ENCODE assay signal across 1 cellular context in genomic region chr16:30761928-30762902, GRCh38.
A peak's percentile ranks its signal among the peaks of the same experiment; 100 is the strongest.
TF ChIP-seq lines count a peak whose summit lies in the region.

Gene CFAP119 (minus strand): TSS chr16:30762062. CDS start chr16:30761748, 314 bp downstream.
Gene RNF40 (plus strand): TSS chr16:30762322. CDS start chr16:30762546, 224 bp downstream.

TF ChIP-seq in K562, 482 proteins besides CTCF, POLR2A, EP300 and RAD21 (continued from another document and continues in another):
- TF ChIP-seq, protein P1, sequence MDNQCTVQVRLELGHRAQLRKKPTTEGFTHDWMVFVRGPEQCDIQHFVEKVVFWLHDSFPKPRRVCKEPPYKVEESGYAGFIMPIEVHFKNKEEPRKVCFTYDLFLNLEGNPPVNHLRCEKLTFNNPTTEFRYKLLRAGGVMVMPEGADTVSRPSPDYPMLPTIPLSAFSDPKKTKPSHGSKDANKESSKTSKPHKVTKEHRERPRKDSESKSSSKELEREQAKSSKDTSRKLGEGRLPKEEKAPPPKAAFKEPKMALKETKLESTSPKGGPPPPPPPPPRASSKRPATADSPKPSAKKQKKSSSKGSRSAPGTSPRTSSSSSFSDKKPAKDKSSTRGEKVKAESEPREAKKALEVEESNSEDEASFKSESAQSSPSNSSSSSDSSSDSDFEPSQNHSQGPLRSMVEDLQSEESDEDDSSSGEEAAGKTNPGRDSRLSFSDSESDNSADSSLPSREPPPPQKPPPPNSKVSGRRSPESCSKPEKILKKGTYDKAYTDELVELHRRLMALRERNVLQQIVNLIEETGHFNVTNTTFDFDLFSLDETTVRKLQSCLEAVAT (IDR thresholded peaks at IDR 0.05): no peak
- no peak for TF ChIP-seq TEAD4 (IDR thresholded peaks at IDR 0.05; ENCODE audit: low read length)
- no peak for TF ChIP-seq TEAD4 (CRISPR knock-in tag; IDR thresholded peaks at IDR 0.05; ENCODE audit: borderline replicate concordance)
- no peak for TF ChIP-seq ZNF586 (CRISPR knock-in tag; conservative IDR thresholded peaks at IDR 0.05)
- no peak for TF ChIP-seq SMAD2 (IDR thresholded peaks at IDR 0.05; ENCODE audit: low read depth, low read length)
- TF ChIP-seq DLX4 (CRISPR knock-in tag; IDR thresholded peaks at IDR 0.05): no peak
- TF ChIP-seq NFIX (CRISPR knock-in tag; IDR thresholded peaks at IDR 0.05; ENCODE audit: low read depth): no peak
- TF ChIP-seq PPARD (CRISPR knock-in tag; IDR thresholded peaks at IDR 0.05): no peak
- no peak for TF ChIP-seq NR4A1 (CRISPR knock-in tag; IDR thresholded peaks at IDR 0.05)
- TF ChIP-seq NR4A1 (tag; IDR thresholded peaks at IDR 0.05): no peak
- no peak for TF ChIP-seq MCM5 (IDR thresholded peaks at IDR 0.05; ENCODE audit: low read depth)
- TF ChIP-seq PML (IDR thresholded peaks at IDR 0.05; ENCODE audit: low read length): peak; percentile 64; the same call in 1 of the 2 replicates
- TF ChIP-seq SREBF2 (CRISPR knock-in tag; IDR thresholded peaks at IDR 0.05): no peak
- peak; percentile 51 for TF ChIP-seq SP1 (CRISPR knock-in tag; IDR thresholded peaks at IDR 0.05)
- TF ChIP-seq NR2C2 (CRISPR knock-in tag; IDR thresholded peaks at IDR 0.05): peak; percentile 21; the same call in 1 of the 2 replicates
- no peak; the same call in 1 of the 2 replicates for TF ChIP-seq NR2C2 (tag; IDR thresholded peaks at IDR 0.05)
- TF ChIP-seq ARID3A (IDR thresholded peaks at IDR 0.05; ENCODE audit: borderline replicate concordance, low read depth, low read length): no peak
- TF ChIP-seq, protein P2, sequence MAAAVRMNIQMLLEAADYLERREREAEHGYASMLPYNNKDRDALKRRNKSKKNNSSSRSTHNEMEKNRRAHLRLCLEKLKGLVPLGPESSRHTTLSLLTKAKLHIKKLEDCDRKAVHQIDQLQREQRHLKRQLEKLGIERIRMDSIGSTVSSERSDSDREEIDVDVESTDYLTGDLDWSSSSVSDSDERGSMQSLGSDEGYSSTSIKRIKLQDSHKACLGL (CRISPR knock-in tag; IDR thresholded peaks at IDR 0.05; ENCODE audit: borderline replicate concordance, poor library complexity, severe bottlenecking): peak; percentile 39
- TF ChIP-seq HDGF (IDR thresholded peaks at IDR 0.05): no peak
- TF ChIP-seq, protein P3, sequence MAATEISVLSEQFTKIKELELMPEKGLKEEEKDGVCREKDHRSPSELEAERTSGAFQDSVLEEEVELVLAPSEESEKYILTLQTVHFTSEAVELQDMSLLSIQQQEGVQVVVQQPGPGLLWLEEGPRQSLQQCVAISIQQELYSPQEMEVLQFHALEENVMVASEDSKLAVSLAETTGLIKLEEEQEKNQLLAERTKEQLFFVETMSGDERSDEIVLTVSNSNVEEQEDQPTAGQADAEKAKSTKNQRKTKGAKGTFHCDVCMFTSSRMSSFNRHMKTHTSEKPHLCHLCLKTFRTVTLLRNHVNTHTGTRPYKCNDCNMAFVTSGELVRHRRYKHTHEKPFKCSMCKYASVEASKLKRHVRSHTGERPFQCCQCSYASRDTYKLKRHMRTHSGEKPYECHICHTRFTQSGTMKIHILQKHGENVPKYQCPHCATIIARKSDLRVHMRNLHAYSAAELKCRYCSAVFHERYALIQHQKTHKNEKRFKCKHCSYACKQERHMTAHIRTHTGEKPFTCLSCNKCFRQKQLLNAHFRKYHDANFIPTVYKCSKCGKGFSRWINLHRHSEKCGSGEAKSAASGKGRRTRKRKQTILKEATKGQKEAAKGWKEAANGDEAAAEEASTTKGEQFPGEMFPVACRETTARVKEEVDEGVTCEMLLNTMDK (IDR thresholded peaks at IDR 0.05; ENCODE audit: borderline replicate concordance, insufficient read depth, low read depth, low read length, poor library complexity, severe bottlenecking): no peak
- no peak for TF ChIP-seq MTF1 (CRISPR knock-in tag; IDR thresholded peaks at IDR 0.05; ENCODE audit: borderline replicate concordance)
- no peak for TF ChIP-seq MITF (IDR thresholded peaks at IDR 0.05)
- TF ChIP-seq LEF1 (IDR thresholded peaks at IDR 0.05): no peak
- peak; percentile 58; the same call in 1 of the 2 replicates for TF ChIP-seq ATF1 (CRISPR knock-in tag; IDR thresholded peaks at IDR 0.05)
- TF ChIP-seq ATF1 (tag; IDR thresholded peaks at IDR 0.05): peak; percentile 97
- TF ChIP-seq ZBTB1 (CRISPR knock-in tag; IDR thresholded peaks at IDR 0.05; ENCODE audit: borderline replicate concordance, low read depth): no peak
- no peak for TF ChIP-seq ZNF324 (CRISPR knock-in tag; IDR thresholded peaks at IDR 0.05)
- no peak for TF ChIP-seq COPS2 (conservative IDR thresholded peaks at IDR 0.05)
- TF ChIP-seq TOE1 (IDR thresholded peaks at IDR 0.05; ENCODE audit: borderline replicate concordance): no peak
- no peak for TF ChIP-seq TOE1 (CRISPR knock-in tag; IDR thresholded peaks at IDR 0.05; ENCODE audit: borderline replicate concordance, low read depth)
- no peak for TF ChIP-seq ZNF143 (CRISPR knock-in tag; IDR thresholded peaks at IDR 0.05)
- TF ChIP-seq, protein P4, sequence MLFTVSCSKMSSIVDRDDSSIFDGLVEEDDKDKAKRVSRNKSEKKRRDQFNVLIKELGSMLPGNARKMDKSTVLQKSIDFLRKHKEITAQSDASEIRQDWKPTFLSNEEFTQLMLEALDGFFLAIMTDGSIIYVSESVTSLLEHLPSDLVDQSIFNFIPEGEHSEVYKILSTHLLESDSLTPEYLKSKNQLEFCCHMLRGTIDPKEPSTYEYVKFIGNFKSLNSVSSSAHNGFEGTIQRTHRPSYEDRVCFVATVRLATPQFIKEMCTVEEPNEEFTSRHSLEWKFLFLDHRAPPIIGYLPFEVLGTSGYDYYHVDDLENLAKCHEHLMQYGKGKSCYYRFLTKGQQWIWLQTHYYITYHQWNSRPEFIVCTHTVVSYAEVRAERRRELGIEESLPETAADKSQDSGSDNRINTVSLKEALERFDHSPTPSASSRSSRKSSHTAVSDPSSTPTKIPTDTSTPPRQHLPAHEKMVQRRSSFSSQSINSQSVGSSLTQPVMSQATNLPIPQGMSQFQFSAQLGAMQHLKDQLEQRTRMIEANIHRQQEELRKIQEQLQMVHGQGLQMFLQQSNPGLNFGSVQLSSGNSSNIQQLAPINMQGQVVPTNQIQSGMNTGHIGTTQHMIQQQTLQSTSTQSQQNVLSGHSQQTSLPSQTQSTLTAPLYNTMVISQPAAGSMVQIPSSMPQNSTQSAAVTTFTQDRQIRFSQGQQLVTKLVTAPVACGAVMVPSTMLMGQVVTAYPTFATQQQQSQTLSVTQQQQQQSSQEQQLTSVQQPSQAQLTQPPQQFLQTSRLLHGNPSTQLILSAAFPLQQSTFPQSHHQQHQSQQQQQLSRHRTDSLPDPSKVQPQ (CRISPR knock-in tag; IDR thresholded peaks at IDR 0.05; ENCODE audit: borderline replicate concordance): no peak
- no peak for TF ChIP-seq HDAC8 (tag; IDR thresholded peaks at IDR 0.05)
- no peak for TF ChIP-seq GABPB2 (CRISPR knock-in tag; conservative IDR thresholded peaks at IDR 0.05)
- no peak for TF ChIP-seq ARHGAP35 (IDR thresholded peaks at IDR 0.05; ENCODE audit: partially characterized antibody)
- TF ChIP-seq, protein P5, sequence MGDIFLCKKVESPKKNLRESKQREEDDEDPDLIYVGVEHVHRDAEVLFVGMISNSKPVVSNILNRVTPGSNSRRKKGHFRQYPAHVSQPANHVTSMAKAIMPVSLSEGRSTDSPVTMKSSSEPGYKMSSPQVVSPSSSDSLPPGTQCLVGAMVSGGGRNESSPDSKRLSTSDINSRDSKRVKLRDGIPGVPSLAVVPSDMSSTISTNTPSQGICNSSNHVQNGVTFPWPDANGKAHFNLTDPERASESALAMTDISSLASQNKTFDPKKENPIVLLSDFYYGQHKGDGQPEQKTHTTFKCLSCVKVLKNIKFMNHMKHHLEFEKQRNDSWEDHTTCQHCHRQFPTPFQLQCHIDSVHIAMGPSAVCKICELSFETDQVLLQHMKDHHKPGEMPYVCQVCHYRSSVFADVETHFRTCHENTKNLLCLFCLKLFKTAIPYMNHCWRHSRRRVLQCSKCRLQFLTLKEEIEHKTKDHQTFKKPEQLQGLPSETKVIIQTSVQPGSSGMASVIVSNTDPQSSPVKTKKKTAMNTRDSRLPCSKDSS (IDR thresholded peaks at IDR 0.05; ENCODE audit: low read depth, partially characterized antibody): no peak
- TF ChIP-seq, protein P6, sequence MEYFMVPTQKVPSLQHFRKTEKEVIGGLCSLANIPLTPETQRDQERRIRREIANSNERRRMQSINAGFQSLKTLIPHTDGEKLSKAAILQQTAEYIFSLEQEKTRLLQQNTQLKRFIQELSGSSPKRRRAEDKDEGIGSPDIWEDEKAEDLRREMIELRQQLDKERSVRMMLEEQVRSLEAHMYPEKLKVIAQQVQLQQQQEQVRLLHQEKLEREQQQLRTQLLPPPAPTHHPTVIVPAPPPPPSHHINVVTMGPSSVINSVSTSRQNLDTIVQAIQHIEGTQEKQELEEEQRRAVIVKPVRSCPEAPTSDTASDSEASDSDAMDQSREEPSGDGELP (CRISPR knock-in tag; IDR thresholded peaks at IDR 0.05; ENCODE audit: borderline replicate concordance): peak; percentile 69
- TF ChIP-seq HMG20B (CRISPR knock-in tag; IDR thresholded peaks at IDR 0.05): no peak
- TF ChIP-seq FIP1L1 (IDR thresholded peaks at IDR 0.05; ENCODE audit: low read depth, low read length, poor library complexity, severe bottlenecking): no peak
- peak in 1 of 2 experiments; percentile 36; a peak in 1 of 4 replicates for TF ChIP-seq TBL1XR1 (IDR thresholded peaks at IDR 0.05; ENCODE audit: low read length in 2 of 2)
- TF ChIP-seq, protein P7, sequence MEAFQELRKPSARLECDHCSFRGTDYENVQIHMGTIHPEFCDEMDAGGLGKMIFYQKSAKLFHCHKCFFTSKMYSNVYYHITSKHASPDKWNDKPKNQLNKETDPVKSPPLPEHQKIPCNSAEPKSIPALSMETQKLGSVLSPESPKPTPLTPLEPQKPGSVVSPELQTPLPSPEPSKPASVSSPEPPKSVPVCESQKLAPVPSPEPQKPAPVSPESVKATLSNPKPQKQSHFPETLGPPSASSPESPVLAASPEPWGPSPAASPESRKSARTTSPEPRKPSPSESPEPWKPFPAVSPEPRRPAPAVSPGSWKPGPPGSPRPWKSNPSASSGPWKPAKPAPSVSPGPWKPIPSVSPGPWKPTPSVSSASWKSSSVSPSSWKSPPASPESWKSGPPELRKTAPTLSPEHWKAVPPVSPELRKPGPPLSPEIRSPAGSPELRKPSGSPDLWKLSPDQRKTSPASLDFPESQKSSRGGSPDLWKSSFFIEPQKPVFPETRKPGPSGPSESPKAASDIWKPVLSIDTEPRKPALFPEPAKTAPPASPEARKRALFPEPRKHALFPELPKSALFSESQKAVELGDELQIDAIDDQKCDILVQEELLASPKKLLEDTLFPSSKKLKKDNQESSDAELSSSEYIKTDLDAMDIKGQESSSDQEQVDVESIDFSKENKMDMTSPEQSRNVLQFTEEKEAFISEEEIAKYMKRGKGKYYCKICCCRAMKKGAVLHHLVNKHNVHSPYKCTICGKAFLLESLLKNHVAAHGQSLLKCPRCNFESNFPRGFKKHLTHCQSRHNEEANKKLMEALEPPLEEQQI (IDR thresholded peaks at IDR 0.05): no peak
- TF ChIP-seq CBX2 (IDR thresholded peaks at IDR 0.05; ENCODE audit: insufficient read depth, low read length, poor library complexity, severe bottlenecking): no peak
- TF ChIP-seq RBM15 (IDR thresholded peaks at IDR 0.05; ENCODE audit: insufficient read depth, low read length): no peak
- TF ChIP-seq MEF2A (IDR thresholded peaks at IDR 0.05; ENCODE audit: control insufficient read depth, low read depth, low read length): no peak
- no peak for TF ChIP-seq ZNF707 (CRISPR knock-in tag; conservative IDR thresholded peaks at IDR 0.05)
- 0 out of 2 replicates have a peak, but pooled peaks have one; percentile 43 for TF ChIP-seq CTBP1 (IDR thresholded peaks at IDR 0.05; ENCODE audit: borderline replicate concordance)
- peak; percentile 89 for TF ChIP-seq C11orf30 (IDR thresholded peaks at IDR 0.05; ENCODE audit: low read depth)
- no peak for TF ChIP-seq CREB3 (tag; conservative IDR thresholded peaks at IDR 0.05; ENCODE audit: low read depth)
- no peak for TF ChIP-seq ZNF282 (CRISPR knock-in tag; IDR thresholded peaks at IDR 0.05)
- peak; percentile 83; the same call in 1 of the 2 replicates for TF ChIP-seq PHF8 (IDR thresholded peaks at IDR 0.05; ENCODE audit: borderline replicate concordance, low read length)
- TF ChIP-seq ZNF224 (CRISPR knock-in tag; IDR thresholded peaks at IDR 0.05): 0 out of 2 replicates have a peak, but pooled peaks have one; percentile 1
- TF ChIP-seq, protein P8, sequence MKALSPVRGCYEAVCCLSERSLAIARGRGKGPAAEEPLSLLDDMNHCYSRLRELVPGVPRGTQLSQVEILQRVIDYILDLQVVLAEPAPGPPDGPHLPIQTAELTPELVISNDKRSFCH (CRISPR knock-in tag; IDR thresholded peaks at IDR 0.05): no peak
- TF ChIP-seq, protein P8 (tag; IDR thresholded peaks at IDR 0.05): no peak
